ENCODE assay signal across 19 cellular contexts in the genomic region with DNA sequence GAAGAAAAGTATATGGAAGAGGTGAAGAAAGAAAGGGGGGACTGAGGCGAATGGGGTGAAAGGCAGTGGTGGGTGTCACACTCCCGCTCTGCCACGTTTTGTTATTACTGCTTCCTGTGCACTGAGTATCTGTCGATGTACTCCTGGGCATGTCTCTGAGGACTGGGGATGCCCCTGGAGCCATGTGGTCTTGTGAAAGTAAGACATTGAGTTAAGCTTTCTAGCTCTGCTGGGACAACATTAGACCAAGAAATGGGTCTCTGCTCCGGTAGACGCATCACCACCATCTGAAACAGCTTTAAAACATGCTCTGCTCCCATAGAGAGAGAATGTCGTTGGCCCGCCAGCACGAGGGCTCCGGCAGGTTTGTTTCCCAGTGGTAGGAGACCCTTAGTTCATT. TPM values are rescaled to one million over a fixed set of nuclear protein-coding genes. Genes with fewer than 3 reads are reported as not detected.
DNase-seq lines count a peak whose midpoint lies in the region; ATAC-seq and TF ChIP-seq lines count a peak whose summit lies in the region.
"Had no signal": no experiment of that assay in that cellular context is flagged by ENCODE, and none has a peak within 500 bp of the region (broad histone marks: within the 10 kb centered on the region; RNA-seq: fewer than 3 reads in every experiment).

No MANE protein-coding gene starts in this region.

- H2BK5ac ChIP-seq in IMR-90 (ENCODE audit: low read depth, low read length, poor library complexity, severe bottlenecking), result no peak overlapping the region

- no peaks in the 10 kb centered on the region for H3K27me3 Mint-ChIP-seq in activated CD4-positive, alpha-beta T cell treated with anti-CD3 and anti-CD28 coated beads, Interleukin-2, amount 10 ng/mL, durations not matched to agents 24 days and 14 days
- H3K27me3 Mint-ChIP-seq in natural killer cell treated with Interleukin-12 subunit alpha and Interleukin-12 subunit beta and Interleukin-15 and Interleukin-18, amount 100 ng/mL, for 72 hours, result peaks cover 0 to 2% of the 10 kb centered on the region in 2 donors
- H3K27me3 Mint-ChIP-seq: activated CD4-positive, alpha-beta T cell treated with anti-CD3 and anti-CD28 coated beads, Interleukin-2, amount 10 ng/mL, durations not matched to agents 7 days and 5 days; CD4-positive, alpha-beta memory T cell had no signal

- no peak overlapping the region for H2BK20ac ChIP-seq in IMR-90 (ENCODE audit: low read depth, low read length)

- no peak overlapping the region for H2BK120ac ChIP-seq in IMR-90 (ENCODE audit: low read depth, low read length)

- peaks cover 35% of the 10 kb centered on the region for H3K27me3 ChIP-seq in IMR-90 (ENCODE audit: control insufficient read depth, insufficient read depth, low read length)
- H3K27me3 ChIP-seq: ovary, Peyer's patch had no signal

- no peak for TF ChIP-seq POLR2A in IMR-90 (IDR thresholded peaks at IDR 0.05; ENCODE audit: low read depth, low read length)

- no peaks in the 10 kb centered on the region for H3K36me3 ChIP-seq in IMR-90 (ENCODE audit: control insufficient read depth, insufficient read depth, low read length)
- H3K36me3 ChIP-seq: ovary, Peyer's patch had no signal

- no peaks in the 10 kb centered on the region for H3K9me3 Mint-ChIP-seq in activated CD4-positive, alpha-beta T cell treated with anti-CD3 and anti-CD28 coated beads, Interleukin-2, amount 10 ng/mL, durations not matched to agents 24 days and 14 days
- no peaks in the 10 kb centered on the region for H3K9me3 Mint-ChIP-seq in natural killer cell treated with Interleukin-12 subunit alpha and Interleukin-12 subunit beta and Interleukin-15 and Interleukin-18, amount 100 ng/mL, for 72 hours
- H3K9me3 Mint-ChIP-seq: CD4-positive, alpha-beta memory T cell had no signal

- no peak overlapping the region for H2BK15ac ChIP-seq in IMR-90 (ENCODE audit: low read depth, low read length)

- H3K4me1 Mint-ChIP-seq in activated CD4-positive, alpha-beta T cell treated with anti-CD3 and anti-CD28 coated beads, Interleukin-2, amount 10 ng/mL, durations not matched to agents 24 days and 14 days, result peaks cover 73% of the 10 kb centered on the region
- peaks cover 42 to 57% of the 10 kb centered on the region in 2 donors for H3K4me1 Mint-ChIP-seq in natural killer cell treated with Interleukin-12 subunit alpha and Interleukin-12 subunit beta and Interleukin-15 and Interleukin-18, amount 100 ng/mL, for 72 hours (ENCODE audit: low read depth in 2 of 2)

- H4K5ac ChIP-seq in IMR-90 (ENCODE audit: low read depth, low read length), result no peak overlapping the region

- 0 out of 2 replicates have a peak, but pooled peaks cover 2% of the 10 kb centered on the region for H3K9me3 ChIP-seq in IMR-90 (ENCODE audit: control insufficient read depth, insufficient read depth, low read length)
- H3K9me3 ChIP-seq: mucosa of descending colon, ovary, Peyer's patch had no signal

- no peaks in the 10 kb centered on the region; the same call in 1 of the 2 replicates for H3K4me1 ChIP-seq in IMR-90 (ENCODE audit: control insufficient read depth, insufficient read depth, low read length)
- H3K4me1 ChIP-seq: Peyer's patch had no signal

- H3K79me1 ChIP-seq in IMR-90 (ENCODE audit: low read depth in 1 of 2, low read length in 2 of 2), result no peaks in the 10 kb centered on the region

- peak; percentile 70 for DNase-seq in activated CD4-positive, alpha-beta T cell treated with anti-CD3 and anti-CD28 coated beads, Interleukin-2, amount 10 ng/mL, durations not matched to agents 24 days and 14 days
- no peak for DNase-seq in activated CD4-positive, alpha-beta T cell treated with anti-CD3 and anti-CD28 coated beads, Interleukin-2, amount 50 U/mL, for 1 hour
- DNase-seq in IMR-90 (no peak), MV-4-11 (lab: John Stamatoyannopoulos, UW) (no peak), T1000 (lab: John Stamatoyannopoulos, UW) (no peak)
- DNase-seq in natural killer cell treated with Interleukin-12 subunit alpha and Interleukin-12 subunit beta and Interleukin-15 and Interleukin-18, amount 100 ng/mL, for 72 hours (ENCODE audit: low spot score), result no peak
- DNase-seq: cerebellar nuclear complex, Kasumi-1, mucosa of descending colon, NCI-H187, NCI-H524, ovary, small intestine had no signal

- ATAC-seq in GM21529 (IDR thresholded peaks at IDR 0.05; ENCODE audit: unreplicated experiment) (peak; percentile 57), IMR-90 (ENCODE audit: low read depth) (no peak), GM18867 (IDR thresholded peaks at IDR 0.05; ENCODE audit: unreplicated experiment) (no peak)
- ATAC-seq in natural killer cell treated with Interleukin-12 subunit alpha and Interleukin-12 subunit beta and Interleukin-15 and Interleukin-18, amount 100 ng/mL, for 72 hours, result peak; percentile 44 to 57
- ATAC-seq: mucosa of descending colon had no signal

- H2AFZ ChIP-seq in IMR-90 (replicated peaks; ENCODE audit: low read length, poor library complexity), result no peak overlapping the region

- no peak for TF ChIP-seq CTCF in IMR-90 (conservative IDR thresholded peaks at IDR 0.05; ENCODE audit: low read depth, low read length)

- no peak overlapping the region for H3K56ac ChIP-seq in IMR-90 (ENCODE audit: extremely low read depth, insufficient read depth, low read length)

- H3K4me3 Mint-ChIP-seq in activated CD4-positive, alpha-beta T cell treated with anti-CD3 and anti-CD28 coated beads, Interleukin-2, amount 10 ng/mL, durations not matched to agents 24 days and 14 days, result peak overlapping the region; percentile 14
- peak overlapping the region; percentile 53 for H3K4me3 Mint-ChIP-seq in natural killer cell treated with Interleukin-12 subunit alpha and Interleukin-12 subunit beta and Interleukin-15 and Interleukin-18, amount 100 ng/mL, for 72 hours
- H3K4me3 Mint-ChIP-seq: activated CD4-positive, alpha-beta T cell treated with anti-CD3 and anti-CD28 coated beads, Interleukin-2, amount 10 ng/mL, durations not matched to agents 7 days and 5 days had no signal

- POLR2A ChIA-PET in IMR-90 (lab: Charles Lee; ENCODE audit: unreplicated experiment), result no interaction called here

- H3K14ac ChIP-seq in IMR-90 (replicated peaks; ENCODE audit: low read depth, low read length), result no peak overlapping the region

- no TSS peak for BruUV-seq in IMR-90 (replicated peaks; lab: Mats Ljungman, UMichigan)

- intact Hi-C loops in activated CD4-positive, alpha-beta T cell treated with anti-CD3 and anti-CD28 coated beads, Interleukin-2, amount 10 ng/mL, durations not matched to agents 24 days and 14 days (cut with micrococcal nuclease), result loop anchor here (5.0 kb wide), 1 partner anchor 39 kb away; a partner anchor contains a TSS
- intact Hi-C loops in IMR-90 (cut with micrococcal nuclease), result no loop called here

- H3K4me3 ChIP-seq in IMR-90 (ENCODE audit: insufficient read depth, low read depth, low read length), result no peak overlapping the region
- H3K4me3 ChIP-seq: mucosa of descending colon, ovary, Peyer's patch had no signal

- H3K9me1 ChIP-seq in IMR-90 (ENCODE audit: insufficient read depth, low read length), result no peaks in the 10 kb centered on the region

- H3K18ac ChIP-seq in IMR-90 (ENCODE audit: low read depth, low read length), result no peak overlapping the region

- in situ Hi-C loops in IMR-90 (cut with MboI; ENCODE audit: low sequenced_read_pairs), result no loop called here

- H4K20me1 ChIP-seq in IMR-90 (ENCODE audit: insufficient read depth, low read length), result no peaks in the 10 kb centered on the region

- H3K36me3 Mint-ChIP-seq in activated CD4-positive, alpha-beta T cell treated with anti-CD3 and anti-CD28 coated beads, Interleukin-2, amount 10 ng/mL, durations not matched to agents 24 days and 14 days (ENCODE audit: low read depth), result peaks cover 8% of the 10 kb centered on the region
- H3K36me3 Mint-ChIP-seq in natural killer cell treated with Interleukin-12 subunit alpha and Interleukin-12 subunit beta and Interleukin-15 and Interleukin-18, amount 100 ng/mL, for 72 hours, result no peaks in the 10 kb centered on the region
- H3K36me3 Mint-ChIP-seq: CD4-positive, alpha-beta memory T cell had no signal

- no peak overlapping the region for H4K8ac ChIP-seq in IMR-90 (ENCODE audit: low read depth in 2 of 2, low read length in 2 of 2)

- CTCF ChIA-PET in IMR-90 (lab: Yijun Ruan, JAX), result no interaction called here

- peak overlapping the region; percentile 14 for H2AK9ac ChIP-seq in IMR-90 (replicated peaks; ENCODE audit: low read depth, low read length, poor library complexity)

- no peak overlapping the region for H3K27ac ChIP-seq in IMR-90 (ENCODE audit: insufficient read depth, low read length)
- H3K27ac ChIP-seq: ovary, Peyer's patch had no signal

- peak overlapping the region; percentile 67 for H3K27ac Mint-ChIP-seq in activated CD4-positive, alpha-beta T cell treated with anti-CD3 and anti-CD28 coated beads, Interleukin-2, amount 10 ng/mL, durations not matched to agents 24 days and 14 days
- peak overlapping the region; percentile 64 to 68 for H3K27ac Mint-ChIP-seq in natural killer cell treated with Interleukin-12 subunit alpha and Interleukin-12 subunit beta and Interleukin-15 and Interleukin-18, amount 100 ng/mL, for 72 hours

- dilution Hi-C loops in IMR-90 (cut with HindIII; ENCODE audit: low sequenced_read_pairs, unreplicated experiment), result no loop called here

- no peak overlapping the region for H4K91ac ChIP-seq in IMR-90 (ENCODE audit: insufficient read depth, low read depth, low read length)

- no peak overlapping the region for H3K23ac ChIP-seq in IMR-90 (ENCODE audit: low read depth, low read length)

- TF ChIP-seq RAD21 in IMR-90 (IDR thresholded peaks at IDR 0.05; ENCODE audit: low read length), result no peak

- H3K4me2 ChIP-seq in IMR-90 (ENCODE audit: low read depth, low read length), result no peak overlapping the region

- 77% methylated on average over 3 of the region's 10 CpGs; no CpG with 5 or more reads in 1 of the 2 experiments for WGBS in IMR-90 (ENCODE audit: extremely low coverage in 2 of 2, insufficient read length in 1 of 2), 2 experiments

- H2AK5ac ChIP-seq in IMR-90 (ENCODE audit: low read depth, low read length), result no peak overlapping the region

- H3K4ac ChIP-seq in IMR-90 (ENCODE audit: low read depth, low read length), result no peak overlapping the region

- no peak overlapping the region for H3K9ac ChIP-seq in IMR-90 (ENCODE audit: low read depth, low read length)

TF ChIP-seq in IMR-90, 13 proteins besides CTCF, POLR2A, EP300 and RAD21 (continues in another document):
- TF ChIP-seq CHD1 (IDR thresholded peaks at IDR 0.05; ENCODE audit: low read depth, low read length) (no peak), RFX5 (IDR thresholded peaks at IDR 0.05; ENCODE audit: low read depth, low read length) (no peak), RCOR1 (IDR thresholded peaks at IDR 0.05; ENCODE audit: insufficient replicate concordance, low read length) (no peak), BHLHE40 (IDR thresholded peaks at IDR 0.05; ENCODE audit: low read depth, low read length) (no peak)

RNA-seq across cellular contexts. Expression of a gene that starts 40.0 kb away (rescaled TPM):
- total RNA-seq in activated CD4-positive, alpha-beta T cell treated with anti-CD3 and anti-CD28 coated beads, Interleukin-2, amount 10 ng/mL, durations not matched to agents 24 days and 14 days, result 831 and 846 TPM in 2 replicates
- total RNA-seq in IMR-90 (2012; rRNA removed), result not detected in 2 replicates
- not detected in 2 replicates for polyA plus RNA-seq in IMR-90 (2012; rRNA removed)
- not detected in 2 replicates for polyA plus RNA-seq in IMR-90 (2012; cell fraction: cytosol; rRNA removed)
- 0.01 and 0.08 TPM in 2 replicates for polyA plus RNA-seq in IMR-90 (2012; cell fraction: nucleus; rRNA removed; ENCODE audit: low replicate concordance)
- 100 to 1,000 TPM; 112 to 388 TPM for total RNA-seq in natural killer cell treated with Interleukin-12 subunit alpha and Interleukin-12 subunit beta and Interleukin-15 and Interleukin-18, amount 100 ng/mL, for 72 hours
- total RNA-seq: A172 had no signal

Comparison
In these comparisons a context has a peak if more than half of its experiments do, and no peak if none do; other contexts are left out.
1. ATAC-seq: peak in GM21529 (single experiment) and natural killer cell treated with Interleukin-12 subunit alpha and Interleukin-12 subunit beta and Interleukin-15 and Interleukin-18, amount 100 ng/mL, for 72 hours (2 of 2); none in IMR-90 (single experiment) and GM18867 (single experiment).
2. RNA of a gene that starts 40.0 kb away (total RNA-seq): 831 to 846 TPM in activated CD4-positive, alpha-beta T cell treated with anti-CD3 and anti-CD28 coated beads, Interleukin-2, amount 10 ng/mL, durations not matched to agents 24 days and 14 days and 112 to 388 TPM in natural killer cell treated with Interleukin-12 subunit alpha and Interleukin-12 subunit beta and Interleukin-15 and Interleukin-18, amount 100 ng/mL, for 72 hours; not detected in IMR-90; every median in the first group is over 100 times any median in the second.